Comparison of ENCODE assay signal across 18 cellular contexts in genomic region chr19:2113436-2114211, GRCh38. TPM values are rescaled to one million over a fixed set of nuclear protein-coding genes. Genes with fewer than 3 reads are reported as not detected.
DNase-seq lines count a peak whose midpoint lies in the region; ATAC-seq and TF ChIP-seq lines count a peak whose summit lies in the region.
"Had no signal": no experiment of that assay in that cellular context is flagged by ENCODE, and none has a peak within 500 bp of the region (broad histone marks: within the 10 kb centered on the region; RNA-seq: fewer than 3 reads in every experiment).

No MANE protein-coding gene starts in this region.

- POLR2A ChIA-PET in IMR-90 (lab: Charles Lee; ENCODE audit: unreplicated experiment) = no interaction called here

- dilution Hi-C loops in IMR-90 (cut with HindIII; ENCODE audit: low sequenced_read_pairs, unreplicated experiment) (no loop called here), mammary epithelial cell (cut with HindIII; ENCODE audit: low sequenced_read_pairs) (no loop called here)

- H2BK20ac ChIP-seq in IMR-90 (ENCODE audit: low read depth, low read length) (no peak overlapping the region), H9 (ENCODE audit: low read depth, low read length, poor library complexity, severe bottlenecking) (no peak overlapping the region)

- H3K36me3 ChIP-seq in IMR-90 (ENCODE audit: control insufficient read depth, insufficient read depth, low read length) (peaks cover 96% of the 10 kb centered on the region), mammary epithelial cell (ENCODE audit: insufficient read depth, low read length) (peaks cover 31% of the 10 kb centered on the region)

- TF ChIP-seq POLR2A in IMR-90 (IDR thresholded peaks at IDR 0.05; ENCODE audit: low read depth, low read length) = no peak

- no TSS peak for BruUV-seq in IMR-90 (replicated peaks; lab: Mats Ljungman, UMichigan)
- no TSS peak for BruUV-seq in mammary epithelial cell (replicated peaks; lab: Mats Ljungman, UMichigan)

- H3T11ph ChIP-seq in H9 (ENCODE audit: low read length) = no peak overlapping the region

- peak; percentile 26 for DNase-seq in AG10803 (ENCODE audit: low read depth)
- DNase-seq in IMR-90 = no peak
- DNase-seq in mammary epithelial cell = peak; percentile 73
- DNase-seq in iris pigment epithelial cell (ENCODE audit: low read depth) = peak; percentile 22
- no peak for DNase-seq in H9
- DNase-seq in KBM-7 = no peak
- DNase-seq: DMS79; endodermal cell; NCI-H1048; stimulated activated CD4-positive, alpha-beta T cell treated with anti-CD3 and anti-CD28 coated beads, Interleukin-2, amount 100 ng/mL, for 24 hours had no signal

- in situ Hi-C loops in IMR-90 (cut with MboI; ENCODE audit: low sequenced_read_pairs) = no loop called here
- in situ Hi-C loops in mammary epithelial cell (cut with MboI; ENCODE audit: low sequenced_read_pairs in 2 of 2) = no loop called here
- in situ Hi-C loops in KBM-7 (cut with MboI; ENCODE audit: low pct_unique_long_range_greater_than_20kb, low sequenced_read_pairs) = no loop called here

- ATAC-seq in IMR-90 (ENCODE audit: low read depth) = no peak
- no peak for ATAC-seq in GM18520 (IDR thresholded peaks at IDR 0.05; ENCODE audit: unreplicated experiment)
- no peak for ATAC-seq in HG03521 (IDR thresholded peaks at IDR 0.05; ENCODE audit: unreplicated experiment)
- ATAC-seq: gastroesophageal sphincter had no signal

- H3K4me3 Mint-ChIP-seq in H9 = no peak overlapping the region
- H3K4me3 Mint-ChIP-seq: B cell, endodermal cell, nephron had no signal

- H3K27ac ChIP-seq in IMR-90 (ENCODE audit: insufficient read depth, low read length) (no peak overlapping the region), mammary epithelial cell (ENCODE audit: insufficient read depth, low read depth, low read length) (no peak overlapping the region), H9 (ENCODE audit: insufficient read length, low read depth, low read length) (no peak overlapping the region)
- H3K27ac ChIP-seq: cardiac muscle cell, gastroesophageal sphincter, right atrium auricular region had no signal

- H2BK15ac ChIP-seq in IMR-90 (ENCODE audit: low read depth, low read length) (no peak overlapping the region), H9 (ENCODE audit: low read depth, low read length) (no peak overlapping the region)

- H3K27ac Mint-ChIP-seq in H9 = no peak overlapping the region
- H3K27ac Mint-ChIP-seq: endodermal cell, nephron had no signal

- H2AK5ac ChIP-seq in IMR-90 (ENCODE audit: low read depth, low read length) = no peak overlapping the region
- H2AK5ac ChIP-seq in H9 (ENCODE audit: insufficient read length, low read length) = no peak overlapping the region

- H3K27me3 Mint-ChIP-seq in H9 (ENCODE audit: low read depth) = no peaks in the 10 kb centered on the region; the same call in 1 of the 2 replicates
- H3K27me3 Mint-ChIP-seq: B cell had no signal

- H3K4me2 ChIP-seq in IMR-90 (ENCODE audit: low read depth, low read length) (no peak overlapping the region), mammary epithelial cell (ENCODE audit: insufficient read depth, low read depth, low read length) (no peak overlapping the region), H9 (ENCODE audit: insufficient read depth, insufficient read length, low read length) (no peak overlapping the region)

- H3K18ac ChIP-seq in IMR-90 (ENCODE audit: low read depth, low read length) (no peak overlapping the region), H9 (ENCODE audit: insufficient read length, low read depth, low read length) (no peak overlapping the region)

- H3K4me1 Mint-ChIP-seq in H9 = no peaks in the 10 kb centered on the region
- H3K4me1 Mint-ChIP-seq: endodermal cell, nephron had no signal

- H2BK5ac ChIP-seq in IMR-90 (ENCODE audit: low read depth, low read length, poor library complexity, severe bottlenecking) (no peak overlapping the region), H9 (ENCODE audit: insufficient read length, low read length) (no peak overlapping the region)

- TF ChIP-seq CTCF in AG10803 (conservative IDR thresholded peaks at IDR 0.05; ENCODE audit: low read length) = no peak
- no peak for TF ChIP-seq CTCF in IMR-90 (conservative IDR thresholded peaks at IDR 0.05; ENCODE audit: low read depth, low read length)
- TF ChIP-seq CTCF in mammary epithelial cell (conservative IDR thresholded peaks at IDR 0.05 in 1 of 2, IDR thresholded peaks at IDR 0.05 in 1 of 2; ENCODE audit: extremely low read depth in 1 of 2, insufficient read depth in 1 of 2, low read depth in 1 of 2, low read length in 2 of 2) = no peak
- no peak for TF ChIP-seq CTCF in H9 (conservative IDR thresholded peaks at IDR 0.05)

- H3K9me3 Mint-ChIP-seq in H9 = no peaks in the 10 kb centered on the region
- H3K9me3 Mint-ChIP-seq: endodermal cell, nephron had no signal

- no peaks in the 10 kb centered on the region for H3K9me3 ChIP-seq in IMR-90 (ENCODE audit: control insufficient read depth, insufficient read depth, low read length)
- H3K9me3 ChIP-seq in mammary epithelial cell (replicated peaks; ENCODE audit: insufficient read depth, low read length) = no peaks in the 10 kb centered on the region
- no peaks in the 10 kb centered on the region for H3K9me3 ChIP-seq in H9 (ENCODE audit: control insufficient read depth, low read depth, low read length)
- H3K9me3 ChIP-seq: gastroesophageal sphincter, right atrium auricular region had no signal

- no peaks in the 10 kb centered on the region for H3K9me1 ChIP-seq in IMR-90 (ENCODE audit: insufficient read depth, low read length)

- peaks cover 4 to 17% of the 10 kb centered on the region in 2 experiments; a peak in 2 of 4 replicates for H3K79me1 ChIP-seq in IMR-90 (ENCODE audit: low read depth in 1 of 2, low read length in 2 of 2)
- no peaks in the 10 kb centered on the region for H3K79me1 ChIP-seq in H9 (ENCODE audit: insufficient read depth, low read depth, low read length, poor library complexity, severe bottlenecking)

- peaks cover 40 to 72% (median 70%) of the 10 kb centered on the region in 3 experiments for H3K36me3 Mint-ChIP-seq in H9 (ENCODE audit: insufficient read depth in 1 of 3, low read depth in 3 of 3)

- H3K14ac ChIP-seq in IMR-90 (replicated peaks; ENCODE audit: low read depth, low read length) = no peak overlapping the region
- H3K14ac ChIP-seq in H9 (ENCODE audit: insufficient read depth, low read length) = no peak overlapping the region

- no peak overlapping the region for H4K91ac ChIP-seq in IMR-90 (ENCODE audit: insufficient read depth, low read depth, low read length)
- H4K91ac ChIP-seq in H9 (ENCODE audit: insufficient read length, low read depth, low read length) = no peak overlapping the region

- H4K8ac ChIP-seq in IMR-90 (ENCODE audit: low read depth in 2 of 2, low read length in 2 of 2) = no peak overlapping the region
- H4K8ac ChIP-seq in H9 (replicated peaks; ENCODE audit: insufficient read length, low read depth, low read length) = no peak overlapping the region

- H3K27me3 ChIP-seq in IMR-90 (ENCODE audit: control insufficient read depth, insufficient read depth, low read length) (no peaks in the 10 kb centered on the region), mammary epithelial cell (ENCODE audit: insufficient read depth, low read length) (no peaks in the 10 kb centered on the region), H9 (ENCODE audit: insufficient read depth, low read length) (no peaks in the 10 kb centered on the region)
- H3K27me3 ChIP-seq: cardiac muscle cell, gastroesophageal sphincter, right atrium auricular region had no signal

- WGBS in IMR-90 (ENCODE audit: extremely low coverage in 2 of 2, insufficient read length in 1 of 2), 2 experiments = 97% methylated on average over 11 of the region's 24 CpGs; no CpG with 5 or more reads in 1 of the 2 experiments
- WGBS in mammary epithelial cell (ENCODE audit: low coverage, missing lambda C conversion rate) = 31% methylated on average over 16 of the region's 24 CpGs
- no CpG with 5 or more reads among the region's 24 CpGs for WGBS in H9 (ENCODE audit: extremely low coverage, insufficient read length, low lambda C conversion rate)

- H3K4ac ChIP-seq in IMR-90 (ENCODE audit: low read depth, low read length) = no peak overlapping the region
- H3K4ac ChIP-seq in H9 (ENCODE audit: low read depth, low read length) = no peak overlapping the region

- H3K23ac ChIP-seq in IMR-90 (ENCODE audit: low read depth, low read length) = no peak overlapping the region
- no peak overlapping the region for H3K23ac ChIP-seq in H9 (ENCODE audit: insufficient read length, low read depth, low read length)

- peak overlapping the region; percentile 14 for H2AK9ac ChIP-seq in IMR-90 (replicated peaks; ENCODE audit: low read depth, low read length, poor library complexity)

- intact Hi-C loops in IMR-90 (cut with micrococcal nuclease) = no loop called here
- intact Hi-C loops in mammary epithelial cell (cut with micrococcal nuclease) = no loop called here

- H3K56ac ChIP-seq in IMR-90 (ENCODE audit: extremely low read depth, insufficient read depth, low read length) = no peak overlapping the region
- no peak overlapping the region for H3K56ac ChIP-seq in H9 (ENCODE audit: insufficient read length, low read depth, low read length)

- H4K5ac ChIP-seq in IMR-90 (ENCODE audit: low read depth, low read length) = no peak overlapping the region
- H4K5ac ChIP-seq in H9 (ENCODE audit: insufficient read length, low read depth, low read length) = no peak overlapping the region

- H3K4me1 ChIP-seq in IMR-90 (ENCODE audit: control insufficient read depth, insufficient read depth, low read length) = no peaks in the 10 kb centered on the region
- H3K4me1 ChIP-seq in mammary epithelial cell (ENCODE audit: insufficient read depth, low read length) = peaks cover 18% of the 10 kb centered on the region
- H3K4me1 ChIP-seq in H9 (ENCODE audit: insufficient read depth, low read length) = no peaks in the 10 kb centered on the region
- H3K4me1 ChIP-seq: gastroesophageal sphincter, right atrium auricular region had no signal

- H3K79me2 ChIP-seq in mammary epithelial cell (ENCODE audit: insufficient read depth, low read length) (peaks cover 14% of the 10 kb centered on the region), H9 (ENCODE audit: insufficient read depth, low read length) (no peaks in the 10 kb centered on the region)

- H2BK120ac ChIP-seq in IMR-90 (ENCODE audit: low read depth, low read length) = no peak overlapping the region
- H2BK120ac ChIP-seq in H9 (ENCODE audit: low read depth, low read length, poor library complexity, severe bottlenecking) = no peak overlapping the region

- H3K4me3 ChIP-seq in AG10803 (ENCODE audit: low read length) = no peak overlapping the region
- H3K4me3 ChIP-seq in IMR-90 (ENCODE audit: insufficient read depth, low read depth, low read length) = no peak overlapping the region
- no peak overlapping the region for H3K4me3 ChIP-seq in mammary epithelial cell (replicated peaks in 1 of 3; ENCODE audit: insufficient read depth in 1 of 3, low read depth in 2 of 3, low read length in 3 of 3)
- H3K4me3 ChIP-seq: cardiac muscle cell, gastroesophageal sphincter, lung, right atrium auricular region had no signal

- CTCF ChIA-PET in IMR-90 (lab: Yijun Ruan, JAX) (no interaction called here), mammary epithelial cell (lab: Charles Lee; ENCODE audit: low non-redundant PET) (no interaction called here)

- TF ChIP-seq RAD21 in IMR-90 (IDR thresholded peaks at IDR 0.05; ENCODE audit: low read length) = no peak

- H4K20me1 ChIP-seq in IMR-90 (ENCODE audit: insufficient read depth, low read length) (peaks cover 9% of the 10 kb centered on the region), mammary epithelial cell (ENCODE audit: insufficient read depth, low read length) (no peaks in the 10 kb centered on the region), H9 (ENCODE audit: control insufficient read depth, insufficient read depth, insufficient read length) (no peaks in the 10 kb centered on the region)

- no peak overlapping the region for H3K9ac ChIP-seq in IMR-90 (ENCODE audit: low read depth, low read length)
- H3K9ac ChIP-seq in mammary epithelial cell (ENCODE audit: insufficient read depth, low read length) = no peak overlapping the region
- H3K9ac ChIP-seq in H9 (ENCODE audit: extremely low read depth, insufficient read length, low read length) = no peak overlapping the region

- no peak overlapping the region for H2AFZ ChIP-seq in IMR-90 (replicated peaks; ENCODE audit: low read length, poor library complexity)
- no peak overlapping the region for H2AFZ ChIP-seq in mammary epithelial cell (ENCODE audit: low read depth, low read length)
- H2AFZ ChIP-seq in H9 (ENCODE audit: low read length) = no peak overlapping the region

- no peak overlapping the region for H2BK12ac ChIP-seq in H9 (ENCODE audit: insufficient read length, low read depth, low read length)

- H3K23me2 ChIP-seq in H9 (ENCODE audit: insufficient read length, low read depth, low read length, poor library complexity, severe bottlenecking) = no peaks in the 10 kb centered on the region

RNA-seq across cellular contexts. Expression of gene IZUMO4, which starts 16.9 kb away (rescaled TPM):
- 0.56 and 0.72 TPM in 2 replicates for total RNA-seq in IMR-90 (2012; rRNA removed)
- 2.8 and 3.4 TPM in 2 replicates for polyA plus RNA-seq in IMR-90 (2012; rRNA removed)
- polyA plus RNA-seq in IMR-90 (2012; cell fraction: cytosol; rRNA removed) = 0.37 and 1.5 TPM in 2 replicates
- 19.5 and 47.8 TPM in 2 replicates for polyA plus RNA-seq in IMR-90 (2012; cell fraction: nucleus; rRNA removed; ENCODE audit: low replicate concordance)
- total RNA-seq in mammary epithelial cell = 10 to 100 TPM in 1 of 2 donors, 1 to 10 TPM in 1; 1.2 to 11.2 TPM
- polyA plus RNA-seq in mammary epithelial cell = 12.6 TPM
- polyA minus RNA-seq in mammary epithelial cell = 8.8 TPM
- 2.1 and 3.0 TPM in 2 replicates for total RNA-seq in H9 (2021)

RNA-seq across cellular contexts. Expression of gene MOB3A, which starts 17.5 kb away (rescaled TPM):
- 8.9 and 9.3 TPM in 2 replicates for total RNA-seq in IMR-90 (2012; rRNA removed)
- 26.5 and 28.8 TPM in 2 replicates for polyA plus RNA-seq in IMR-90 (2012; rRNA removed)
- polyA plus RNA-seq in IMR-90 (2012; cell fraction: cytosol; rRNA removed) = 20.4 and 29.9 TPM in 2 replicates
- 15.3 and 28.7 TPM in 2 replicates for polyA plus RNA-seq in IMR-90 (2012; cell fraction: nucleus; rRNA removed; ENCODE audit: low replicate concordance)
- 10 to 100 TPM; 22.0 to 91.4 TPM for total RNA-seq in mammary epithelial cell
- 84.2 TPM for polyA plus RNA-seq in mammary epithelial cell
- 147 TPM for polyA minus RNA-seq in mammary epithelial cell
- total RNA-seq in H9 (2021) = 11.5 and 13.3 TPM in 2 replicates

RNA-seq across cellular contexts. Expression of gene AP3D1, which starts 37.7 kb away (rescaled TPM):
- total RNA-seq in IMR-90 (2012; rRNA removed) (75.3 and 76.1 TPM in 2 replicates), mammary epithelial cell (100 to 1,000 TPM; 124 to 143 TPM), H9 (2021) (142 and 147 TPM in 2 replicates)
- polyA plus RNA-seq in IMR-90 (2012; rRNA removed) (129 and 132 TPM in 2 replicates), mammary epithelial cell (95.6 TPM)
- polyA plus RNA-seq in IMR-90 (2012; cell fraction: cytosol; rRNA removed) = 112 and 149 TPM in 2 replicates
- 165 and 397 TPM in 2 replicates for polyA plus RNA-seq in IMR-90 (2012; cell fraction: nucleus; rRNA removed; ENCODE audit: low replicate concordance)
- 288 TPM for polyA minus RNA-seq in mammary epithelial cell

RNA-seq across cellular contexts. Expression of gene DOT1L, which starts 50.1 kb away (rescaled TPM):
- total RNA-seq in IMR-90 (2012; rRNA removed) (2.5 TPM in 2 replicates), mammary epithelial cell (10 to 100 TPM in 1 of 2 donors, 1 to 10 TPM in 1; 4.3 to 25.6 TPM), H9 (2021) (78.5 and 81.6 TPM in 2 replicates)
- polyA plus RNA-seq in IMR-90 (2012; rRNA removed) (12.6 and 22.0 TPM in 2 replicates), mammary epithelial cell (6.3 TPM)
- 10.1 and 10.4 TPM in 2 replicates for polyA plus RNA-seq in IMR-90 (2012; cell fraction: cytosol; rRNA removed)
- 43.0 and 136 TPM in 2 replicates for polyA plus RNA-seq in IMR-90 (2012; cell fraction: nucleus; rRNA removed; ENCODE audit: low replicate concordance)
- 31.7 TPM for polyA minus RNA-seq in mammary epithelial cell

Comparison
In these comparisons a context has a peak if more than half of its experiments do, and no peak if none do; other contexts are left out.
1. DNase-seq: peak in AG10803 (single experiment), mammary epithelial cell (single experiment) and iris pigment epithelial cell (single experiment); none in IMR-90 (single experiment), H9 (single experiment) and KBM-7 (single experiment).